In genomic region chr12:113069751-113070116, GRCh38 we compare ENCODE assay signal across 16 cellular contexts. TPM values are rescaled to one million over a fixed set of nuclear protein-coding genes. Genes with fewer than 3 reads are reported as not detected.
DNase-seq lines count a peak whose midpoint lies in the region; ATAC-seq and TF ChIP-seq lines count a peak whose summit lies in the region.
"Had no signal": no experiment of that assay in that cellular context is flagged by ENCODE, and none has a peak within 500 bp of the region (broad histone marks: within the 10 kb centered on the region; RNA-seq: fewer than 3 reads in every experiment).

No MANE protein-coding gene starts in this region.

- no peak for ATAC-seq in activated T-cell treated with anti-CD3 and anti-CD28 coated beads, Interleukin-2, amount 50 U/mL, for 72 hours (replicated peaks in 1 of 2)
- no peak for ATAC-seq in activated T-cell treated with anti-CD3 and anti-CD28 coated beads, Interleukin-2, amount 50 U/mL, for 4 hours
- ATAC-seq in HG03442 (IDR thresholded peaks at IDR 0.05; ENCODE audit: unreplicated experiment) (peak; percentile 6), mucosa of descending colon (no peak)
- no peak for ATAC-seq in activated T-helper 17 cell treated with anti-CD3 and anti-CD28 coated beads, Interleukin-2, amount 50 U/mL, for 72 hours (replicated peaks)
- no peak for ATAC-seq in stimulated activated naive CD8-positive, alpha-beta T cell treated with anti-CD3 and anti-CD28 coated beads, Interleukin-15, amount 100 ng/mL, for 72 hours
- ATAC-seq: A549, PC-3 had no signal

- no peaks in the 10 kb centered on the region for H3K9me3 ChIP-seq in mucosa of descending colon
- H3K9me3 ChIP-seq: A549, breast epithelium, left lung had no signal

- peak overlapping the region; percentile 69 to 77 for H3K4me3 Mint-ChIP-seq in activated T-cell treated with anti-CD3 and anti-CD28 coated beads, Interleukin-2, amount 50 U/mL, for 72 hours
- no peak overlapping the region for H3K4me3 Mint-ChIP-seq in activated T-cell treated with anti-CD3 and anti-CD28 coated beads, Interleukin-2, amount 50 U/mL, for 4 hours
- peak overlapping the region; percentile 76 for H3K4me3 Mint-ChIP-seq in activated T-helper 17 cell treated with anti-CD3 and anti-CD28 coated beads, Interleukin-2, amount 50 U/mL, for 72 hours
- peak overlapping the region; percentile 71 to 74 for H3K4me3 Mint-ChIP-seq in stimulated activated naive CD8-positive, alpha-beta T cell treated with anti-CD3 and anti-CD28 coated beads, Interleukin-15, amount 100 ng/mL, for 72 hours

- H3K4me3 ChIP-seq in mucosa of descending colon: no peak overlapping the region
- H3K4me3 ChIP-seq: A549, left lung, skin epidermis had no signal

- H3K27me3 Mint-ChIP-seq in activated T-cell treated with anti-CD3 and anti-CD28 coated beads, Interleukin-2, amount 50 U/mL, for 72 hours (ENCODE audit: low read depth): no peaks in the 10 kb centered on the region
- no peaks in the 10 kb centered on the region for H3K27me3 Mint-ChIP-seq in activated T-cell treated with anti-CD3 and anti-CD28 coated beads, Interleukin-2, amount 50 U/mL, for 4 hours (ENCODE audit: low read depth)
- H3K27me3 Mint-ChIP-seq in activated T-helper 17 cell treated with anti-CD3 and anti-CD28 coated beads, Interleukin-2, amount 50 U/mL, for 72 hours: no peaks in the 10 kb centered on the region
- no peaks in the 10 kb centered on the region for H3K27me3 Mint-ChIP-seq in stimulated activated naive CD8-positive, alpha-beta T cell treated with anti-CD3 and anti-CD28 coated beads, Interleukin-15, amount 100 ng/mL, for 72 hours

- intact Hi-C loops in mucosa of descending colon (cut with DNase I, micrococcal nuclease): no loop called here

- no peaks in the 10 kb centered on the region for H3K36me3 ChIP-seq in mucosa of descending colon (ENCODE audit: low read depth)
- H3K36me3 ChIP-seq: breast epithelium, left lung had no signal

- no peak for TF ChIP-seq CTCF in mucosa of descending colon (IDR thresholded peaks at IDR 0.05)
- TF ChIP-seq CTCF in GM13976 (IDR thresholded peaks at IDR 0.05; ENCODE audit: borderline replicate concordance, control extremely low read depth, extremely low read depth, insufficient read depth, missing control alignments): no peak

- no peaks in the 10 kb centered on the region for H3K4me1 ChIP-seq in mucosa of descending colon (ENCODE audit: low read depth)
- H3K4me1 ChIP-seq: breast epithelium, left lung had no signal

- no peaks in the 10 kb centered on the region for H3K9me3 Mint-ChIP-seq in activated T-cell treated with anti-CD3 and anti-CD28 coated beads, Interleukin-2, amount 50 U/mL, for 72 hours
- no peaks in the 10 kb centered on the region for H3K9me3 Mint-ChIP-seq in activated T-cell treated with anti-CD3 and anti-CD28 coated beads, Interleukin-2, amount 50 U/mL, for 4 hours
- H3K9me3 Mint-ChIP-seq in activated T-helper 17 cell treated with anti-CD3 and anti-CD28 coated beads, Interleukin-2, amount 50 U/mL, for 72 hours: no peaks in the 10 kb centered on the region
- H3K9me3 Mint-ChIP-seq in stimulated activated naive CD8-positive, alpha-beta T cell treated with anti-CD3 and anti-CD28 coated beads, Interleukin-15, amount 100 ng/mL, for 72 hours: no peaks in the 10 kb centered on the region

- no peaks in the 10 kb centered on the region for H3K36me3 Mint-ChIP-seq in activated T-cell treated with anti-CD3 and anti-CD28 coated beads, Interleukin-2, amount 50 U/mL, for 72 hours (ENCODE audit: insufficient read depth in 2 of 2)
- no peaks in the 10 kb centered on the region for H3K36me3 Mint-ChIP-seq in activated T-cell treated with anti-CD3 and anti-CD28 coated beads, Interleukin-2, amount 50 U/mL, for 4 hours (ENCODE audit: insufficient read depth)
- H3K36me3 Mint-ChIP-seq in activated T-helper 17 cell treated with anti-CD3 and anti-CD28 coated beads, Interleukin-2, amount 50 U/mL, for 72 hours (ENCODE audit: low read depth): no peaks in the 10 kb centered on the region

- H3K27ac Mint-ChIP-seq in activated T-cell treated with anti-CD3 and anti-CD28 coated beads, Interleukin-2, amount 50 U/mL, for 72 hours: peak overlapping the region; percentile 89
- H3K27ac Mint-ChIP-seq in activated T-helper 17 cell treated with anti-CD3 and anti-CD28 coated beads, Interleukin-2, amount 50 U/mL, for 72 hours: peak overlapping the region; percentile 87
- H3K27ac Mint-ChIP-seq in stimulated activated naive CD8-positive, alpha-beta T cell treated with anti-CD3 and anti-CD28 coated beads, Interleukin-15, amount 100 ng/mL, for 72 hours: peak overlapping the region; percentile 69 to 91

- H3K4me1 Mint-ChIP-seq in activated T-cell treated with anti-CD3 and anti-CD28 coated beads, Interleukin-2, amount 50 U/mL, for 72 hours (ENCODE audit: low read depth): peaks cover 59% of the 10 kb centered on the region
- H3K4me1 Mint-ChIP-seq in activated T-cell treated with anti-CD3 and anti-CD28 coated beads, Interleukin-2, amount 50 U/mL, for 4 hours (ENCODE audit: low read depth): peaks cover 64% of the 10 kb centered on the region
- H3K4me1 Mint-ChIP-seq in activated T-helper 17 cell treated with anti-CD3 and anti-CD28 coated beads, Interleukin-2, amount 50 U/mL, for 72 hours: peaks cover 28% of the 10 kb centered on the region
- H3K4me1 Mint-ChIP-seq in stimulated activated naive CD8-positive, alpha-beta T cell treated with anti-CD3 and anti-CD28 coated beads, Interleukin-15, amount 100 ng/mL, for 72 hours: peaks cover 78% of the 10 kb centered on the region

- no peak for DNase-seq in activated T-cell treated with anti-CD3 and anti-CD28 coated beads, Interleukin-2, amount 50 U/mL, for 72 hours
- no peak for DNase-seq in activated T-cell treated with anti-CD3 and anti-CD28 coated beads, Interleukin-2, amount 50 U/mL, for 4 hours
- no peak for DNase-seq in stimulated activated naive CD8-positive, alpha-beta T cell treated with anti-CD3 and anti-CD28 coated beads, Interleukin-15, amount 100 ng/mL, for 72 hours
- DNase-seq in activated gamma-delta T cell (lab: John Stamatoyannopoulos, UW) (no peak), mucosa of descending colon (no peak), GM13976 (ENCODE audit: low spot score) (no peak)
- DNase-seq: GOT3; NCI-H1694; PC-3; stimulated activated CD4-positive, alpha-beta T cell treated with anti-CD3 and anti-CD28 coated beads, Interleukin-4, amount 100 ng/mL, for 1 hour had no signal

- in situ Hi-C loops in GM13976 (cut with MboI; ENCODE audit: low sequenced_read_pairs, unreplicated experiment): no loop called here

RNA-seq across cellular contexts. Expression of gene DTX1, which starts 13.2 kb away (rescaled TPM):
- total RNA-seq in activated T-cell treated with anti-CD3 and anti-CD28 coated beads, Interleukin-2, amount 50 U/mL, for 72 hours: 10 to 100 TPM; 17.6 to 18.0 TPM
- total RNA-seq in activated T-cell treated with anti-CD3 and anti-CD28 coated beads, Interleukin-2, amount 50 U/mL, for 4 hours: 1 to 10 TPM; 5.0 to 7.7 (median 5.2) TPM
- 10 to 100 TPM; 13.2 to 17.4 TPM for total RNA-seq in activated T-helper 17 cell treated with anti-CD3 and anti-CD28 coated beads, Interleukin-2, amount 50 U/mL, for 72 hours
- 1 to 10 TPM in 2 of 3 donors, under 1 TPM in 1; 0.67 to 5.9 (median 1.6) TPM for total RNA-seq in mucosa of descending colon
- total RNA-seq: PC-3 had no signal
